ENCODE assay signal across 8 cellular contexts in genomic region chr16:85613609-85614337, GRCh38. TPM values are rescaled to one million over a fixed set of nuclear protein-coding genes. Genes with fewer than 3 reads are reported as not detected.
DNase-seq lines count a peak whose midpoint lies in the region; ATAC-seq, FAIRE-seq and TF ChIP-seq lines count a peak whose summit lies in the region.

No MANE protein-coding gene starts in this region.

- H3K9ac ChIP-seq in HUES48 (ENCODE audit: low read depth, low read length), result peak overlapping the region; percentile 62; the same call in 1 of the 2 replicates

- peak in 2 of 5 donors; percentile 10 to 18 for DNase-seq in CD8-positive, alpha-beta memory T cell
- no peak for DNase-seq in RWPE2 (ENCODE audit: low spot score)
- no peak for DNase-seq in coronary artery (ENCODE audit: low spot score)
- DNase-seq in lung (ENCODE audit: low spot score), result peak; percentile 58
- peak; percentile 58 for DNase-seq in urothelium cell line (ENCODE audit: low spot score)
- DNase-seq in HCEC 1CT, result no peak
- DNase-seq in T1000 (lab: John Stamatoyannopoulos, UW), result no peak

- no peaks in the 10 kb centered on the region for H3K9me3 ChIP-seq in CD8-positive, alpha-beta memory T cell (ENCODE audit: low read length)
- H3K9me3 ChIP-seq in HUES48 (ENCODE audit: control insufficient read depth, insufficient read depth, low read length) (no peaks in the 10 kb centered on the region), RWPE2 (ENCODE audit: severe bottlenecking) (no peaks in the 10 kb centered on the region), lung (ENCODE audit: control insufficient read depth in 2 of 2, insufficient read depth in 1 of 2, low read length in 1 of 2) (no peaks in the 10 kb centered on the region)

- peak overlapping the region in 1 of 8 donors; percentile 43 for H3K27ac Mint-ChIP-seq in CD8-positive, alpha-beta memory T cell

- no peaks in the 10 kb centered on the region for H3K27me3 ChIP-seq in CD8-positive, alpha-beta memory T cell (ENCODE audit: insufficient read depth, low read length, poor library complexity, severe bottlenecking)
- peaks cover 6% of the 10 kb centered on the region; the same call in 1 of the 2 replicates for H3K27me3 ChIP-seq in HUES48 (ENCODE audit: control insufficient read depth, insufficient read depth, low read length)
- H3K27me3 ChIP-seq in RWPE2 (ENCODE audit: insufficient read depth, poor library complexity, severe bottlenecking), result no peaks in the 10 kb centered on the region
- H3K27me3 ChIP-seq in lung (ENCODE audit: control insufficient read depth, insufficient read depth), result no peaks in the 10 kb centered on the region

- H3K36me3 ChIP-seq in CD8-positive, alpha-beta memory T cell (ENCODE audit: insufficient read depth, low read length), result no peaks in the 10 kb centered on the region
- H3K36me3 ChIP-seq in HUES48 (ENCODE audit: control insufficient read depth, insufficient read depth, low read length) (peaks cover 20% of the 10 kb centered on the region), RWPE2 (ENCODE audit: low read depth) (no peaks in the 10 kb centered on the region), lung (ENCODE audit: control insufficient read depth in 2 of 2, insufficient read depth in 2 of 2, low read length in 2 of 2) (peaks cover 0 to 3% of the 10 kb centered on the region in 2 donors)

- ATAC-seq in RWPE2 (ENCODE audit: low read depth) (no peak), lung (ENCODE audit: insufficient read depth, low FRiP score) (no peak)

- H3K4me1 ChIP-seq in CD8-positive, alpha-beta memory T cell (ENCODE audit: insufficient read depth, low read length), result peaks cover 49% of the 10 kb centered on the region
- H3K4me1 ChIP-seq in HUES48 (ENCODE audit: control insufficient read depth, insufficient read depth, low read length) (peaks cover 51% of the 10 kb centered on the region), RWPE2 (ENCODE audit: insufficient read depth, poor library complexity, severe bottlenecking) (peaks cover 13% of the 10 kb centered on the region), lung (ENCODE audit: control insufficient read depth in 2 of 2, insufficient read depth in 2 of 2, low read length in 2 of 2) (peaks cover 4 to 37% of the 10 kb centered on the region in 2 donors)

- H3K27ac ChIP-seq in CD8-positive, alpha-beta memory T cell (ENCODE audit: low read depth, low read length), result peak overlapping the region; percentile 69
- H3K27ac ChIP-seq in HUES48 (ENCODE audit: low read depth, low read length) (peak overlapping the region; percentile 89), RWPE2 (ENCODE audit: poor library complexity, severe bottlenecking) (peak overlapping the region; percentile 91), coronary artery (peak overlapping the region; percentile 72 to 95), lung (ENCODE audit: low read depth in 1 of 2, low read length in 1 of 2) (peak overlapping the region; percentile 96 to 97)

- H3K27me3 Mint-ChIP-seq in CD8-positive, alpha-beta memory T cell, result no peaks in the 10 kb centered on the region

- peaks cover 0 to 10% (median 0%) of the 10 kb centered on the region in 3 donors for H3K36me3 Mint-ChIP-seq in CD8-positive, alpha-beta memory T cell

- POLR2A ChIA-PET in CD8-positive, alpha-beta memory T cell (lab: Charles Lee), result interaction anchor here (0.6 to 5.1 kb wide), 5 partner anchors 8 to 1770 kb away, joined by 3 to 32 read pairs (median 3); partner anchors contain the start of gene FBXO31

- H3K4me1 Mint-ChIP-seq in CD8-positive, alpha-beta memory T cell, result peaks cover 45 to 67% (median 54%) of the 10 kb centered on the region in 3 donors

- FAIRE-seq in urothelium cell line (lab: Jason Lieb, UNC), result no peak

- CTCF ChIA-PET in CD8-positive, alpha-beta memory T cell (lab: Charles Lee), result interaction anchor here (0.9 to 10.5 kb wide), 8 partner anchors 46 to 194 kb away, joined by 3 to 205 read pairs (median 11); no protein-coding TSS in a partner anchor

- TF ChIP-seq CTCF in RWPE2 (IDR thresholded peaks at IDR 0.05; ENCODE audit: poor library complexity, severe bottlenecking), result no peak
- no peak for TF ChIP-seq CTCF in coronary artery (IDR thresholded peaks at IDR 0.05)
- no peak for TF ChIP-seq CTCF in lung (IDR thresholded peaks at IDR 0.05; ENCODE audit: control extremely low read depth, extremely low read depth)

- peak overlapping the region; percentile 41 for H3K4me3 ChIP-seq in CD8-positive, alpha-beta memory T cell (ENCODE audit: low read length)
- H3K4me3 ChIP-seq in HUES48 (ENCODE audit: low read depth, low read length) (peak overlapping the region; percentile 81), RWPE2 (ENCODE audit: severe bottlenecking) (peak overlapping the region; percentile 48), coronary artery (peak overlapping the region; percentile 87), lung (peak overlapping the region; percentile 59)

- H3K9me3 Mint-ChIP-seq in CD8-positive, alpha-beta memory T cell, result peaks cover 0 to 3% (median 0%) of the 10 kb centered on the region in 5 donors

- peak overlapping the region; percentile 75 to 94 (median 80) for H3K4me3 Mint-ChIP-seq in CD8-positive, alpha-beta memory T cell

- 0 to 1% methylated on average over 41 to 63 of the region's 67 CpGs for WGBS in lung, 2 donors

RNA-seq across cellular contexts. Expression of gene GSE1, which starts 0.7 kb away (rescaled TPM):
- 10 to 100 TPM; 27.8 to 28.5 TPM for total RNA-seq in CD8-positive, alpha-beta memory T cell
- 5.5 TPM for polyA plus RNA-seq in CD8-positive, alpha-beta memory T cell
- 100 to 1,000 TPM; 115 to 122 TPM for total RNA-seq in lung
- 10 to 100 TPM; 21.3 to 34.0 TPM for polyA plus RNA-seq in lung

Comparison
In these comparisons a context has a peak if more than half of its experiments do, and no peak if none do; other contexts are left out.
1. DNase-seq: peak in lung (single experiment) and urothelium cell line (single experiment); none in RWPE2 (single experiment), coronary artery (single experiment), HCEC 1CT (single experiment) and T1000 (single experiment).
2. Peak in every context shown above with its lines, with median percentiles within 50 percentile points of each other: H3K27ac ChIP-seq and H3K4me3 ChIP-seq.